Comparison of ENCODE assay signal across 12 cellular contexts in genomic region chr5:14775857-14776256, GRCh38.
A peak's percentile ranks its signal among the peaks of the same experiment; 100 is the strongest.
DNase-seq lines count a peak whose midpoint lies in the region; TF ChIP-seq lines count a peak whose summit lies in the region.
"Had no signal": no experiment of that assay in that cellular context is flagged by ENCODE, and none has a peak within 500 bp of the region (broad histone marks: within the 10 kb centered on the region; RNA-seq: fewer than 3 reads in every experiment).

No MANE protein-coding gene starts in this region.

- H3K4me1 ChIP-seq in mesendoderm (ENCODE audit: control insufficient read depth, low read depth, low read length) = peaks cover 2% of the 10 kb centered on the region

- peaks cover 30% of the 10 kb centered on the region for H3K36me3 Mint-ChIP-seq in dendritic cell treated with granulocyte-macrophage colony-stimulating factor and Interleukin-4, amounts not matched to agents 40 ng/mL and 50 ng/mL, for 4 days (ENCODE audit: low read depth)
- H3K36me3 Mint-ChIP-seq in progenitor cell of endocrine pancreas (ENCODE audit: insufficient read depth) = no peaks in the 10 kb centered on the region

- DNase-seq in EH (ENCODE audit: low read depth) (peak; percentile 22), LoVo (ENCODE audit: low spot score) (peak; percentile 67), progenitor cell of endocrine pancreas (ENCODE audit: low spot score, unreplicated experiment) (no peak), GM19238 (ENCODE audit: insufficient read length, low spot score) (no peak), mesendoderm (no peak), COLO829 (ENCODE audit: low spot score) (no peak)
- DNase-seq: activated CD8-positive, alpha-beta memory T cell treated with anti-CD3 and anti-CD28 coated beads for 24 hours; erythroblast; MM.1S; NCI-H82; stimulated activated CD4-positive, alpha-beta T cell treated with anti-CD3 and anti-CD28 coated beads, Interleukin-4, amount 100 ng/mL, for 24 hours had no signal

- no peaks in the 10 kb centered on the region for H3K27me3 Mint-ChIP-seq in dendritic cell treated with granulocyte-macrophage colony-stimulating factor and Interleukin-4, amounts not matched to agents 40 ng/mL and 50 ng/mL, for 4 days
- no peaks in the 10 kb centered on the region for H3K27me3 Mint-ChIP-seq in progenitor cell of endocrine pancreas

- no peak for TF ChIP-seq CTCF in progenitor cell of endocrine pancreas (IDR thresholded peaks at IDR 0.05; ENCODE audit: unreplicated experiment)

- no peak overlapping the region for H2BK15ac ChIP-seq in mesendoderm (replicated peaks; ENCODE audit: low read depth)

- no peaks in the 10 kb centered on the region for H3K27me3 ChIP-seq in mesendoderm (ENCODE audit: insufficient read depth, low read length, poor library complexity)

- no peak overlapping the region for H3K9ac ChIP-seq in mesendoderm (ENCODE audit: low read length)

- H3K56ac ChIP-seq in mesendoderm (ENCODE audit: low read length) = no peak overlapping the region

- H3K4me2 ChIP-seq in mesendoderm (ENCODE audit: low read length) = no peak overlapping the region

- intact Hi-C loops in dendritic cell treated with granulocyte-macrophage colony-stimulating factor and Interleukin-4, amounts not matched to agents 40 ng/mL and 50 ng/mL, for 4 days (cut with micrococcal nuclease) = no loop called here

- no peak overlapping the region for H4K8ac ChIP-seq in mesendoderm (ENCODE audit: low read depth, low read length)

- no peak overlapping the region for H2BK5ac ChIP-seq in mesendoderm (ENCODE audit: low read length)

- no peak overlapping the region for H3K18ac ChIP-seq in mesendoderm (ENCODE audit: low read length)

- no peak overlapping the region for H3K27ac ChIP-seq in mesendoderm (ENCODE audit: low read depth, low read length)

- H3K23ac ChIP-seq in mesendoderm (ENCODE audit: low read length) = no peak overlapping the region

- H3K4me3 Mint-ChIP-seq in dendritic cell treated with granulocyte-macrophage colony-stimulating factor and Interleukin-4, amounts not matched to agents 40 ng/mL and 50 ng/mL, for 4 days = no peak overlapping the region
- no peak overlapping the region for H3K4me3 Mint-ChIP-seq in progenitor cell of endocrine pancreas (ENCODE audit: low read depth)

- no peak overlapping the region for H3K4ac ChIP-seq in mesendoderm (ENCODE audit: low read depth, low read length)

- H4K5ac ChIP-seq in mesendoderm (ENCODE audit: low read length) = no peak overlapping the region

- H3K4me1 Mint-ChIP-seq in dendritic cell treated with granulocyte-macrophage colony-stimulating factor and Interleukin-4, amounts not matched to agents 40 ng/mL and 50 ng/mL, for 4 days (ENCODE audit: low read depth) = peaks cover 20% of the 10 kb centered on the region
- H3K4me1 Mint-ChIP-seq in progenitor cell of endocrine pancreas (ENCODE audit: low read depth) = peaks cover 19% of the 10 kb centered on the region

- no peak overlapping the region for H3K4me3 ChIP-seq in mesendoderm (ENCODE audit: low read length)

- H3K9me3 Mint-ChIP-seq in dendritic cell treated with granulocyte-macrophage colony-stimulating factor and Interleukin-4, amounts not matched to agents 40 ng/mL and 50 ng/mL, for 4 days = no peaks in the 10 kb centered on the region
- no peaks in the 10 kb centered on the region for H3K9me3 Mint-ChIP-seq in progenitor cell of endocrine pancreas (ENCODE audit: low read depth)

- no CpG with 5 or more reads among the region's 7 CpGs for WGBS in mesendoderm (ENCODE audit: extremely low coverage, insufficient coverage, low lambda C conversion rate)

- peak overlapping the region; percentile 7 for H3K27ac Mint-ChIP-seq in dendritic cell treated with granulocyte-macrophage colony-stimulating factor and Interleukin-4, amounts not matched to agents 40 ng/mL and 50 ng/mL, for 4 days
- H3K27ac Mint-ChIP-seq in progenitor cell of endocrine pancreas = peak overlapping the region; percentile 14

- no peaks in the 10 kb centered on the region for H3K79me1 ChIP-seq in mesendoderm (ENCODE audit: low read length)

- no peak overlapping the region for H2AK5ac ChIP-seq in mesendoderm (ENCODE audit: low read length)

- no peaks in the 10 kb centered on the region for H3K36me3 ChIP-seq in mesendoderm (ENCODE audit: control insufficient read depth, insufficient read depth, low read length)

- no peak overlapping the region for H2BK120ac ChIP-seq in mesendoderm (ENCODE audit: low read depth, low read length)

- no peaks in the 10 kb centered on the region for H3K79me2 ChIP-seq in mesendoderm (ENCODE audit: control insufficient read depth, insufficient read depth, low read length)

Comparison
In these comparisons a context has a peak if more than half of its experiments do, and no peak if none do; other contexts are left out.
1. DNase-seq: peak in EH (single experiment) and LoVo (single experiment); none in progenitor cell of endocrine pancreas (single experiment), GM19238 (single experiment), mesendoderm (single experiment) and COLO829 (single experiment).